Comparison of ENCODE assay signal across 29 cellular contexts in genomic region chr6:52019851-52020250, GRCh38.
"Had no signal": no experiment of that assay in that cellular context is flagged by ENCODE, and none has a peak within 500 bp of the region (broad histone marks: within the 10 kb centered on the region; RNA-seq: fewer than 3 reads in every experiment).

No MANE protein-coding gene starts in this region.

- H3K27ac Mint-ChIP-seq: activated CD4-positive, alpha-beta memory T cell treated with anti-CD3 and anti-CD28 coated beads, Interleukin-2, amount 10 ng/mL, durations not matched to agents 7 days and 5 days; activated CD4-positive, alpha-beta T cell treated with anti-CD3 and anti-CD28 coated beads, Interleukin-2, amount 10 ng/mL, durations not matched to agents 7 days and 5 days; activated naive CD4-positive, alpha-beta T cell treated with anti-CD3 and anti-CD28 coated beads, Interleukin-2, amount 10 ng/mL, durations not matched to agents 7 days and 5 days; activated naive CD4-positive, alpha-beta T cell treated with anti-CD3 and anti-CD28 coated beads, Interleukin-2, amount 50 U/mL, for 72 hours; activated naive CD8-positive, alpha-beta T cell treated with anti-CD3 and anti-CD28 coated beads, Interleukin-2, amount 10 ng/mL, durations not matched to agents 7 days and 5 days; activated T-cell treated with anti-CD3 and anti-CD28 coated beads, Interleukin-2, amount 50 U/mL, for 24 hours; activated T-cell treated with anti-CD3 and anti-CD28 coated beads, Interleukin-2, amount 50 U/mL, for 72 hours; brain; WTC11 had no signal

- H3K9me3 ChIP-seq: ascending aorta, breast epithelium, colonic mucosa, esophagus squamous epithelium, gastroesophageal sphincter had no signal

- H3K4me3 ChIP-seq: ascending aorta, breast epithelium, cardiac muscle cell, colonic mucosa, esophagus squamous epithelium, gastroesophageal sphincter had no signal

- H3K27me3 ChIP-seq: ascending aorta, breast epithelium, cardiac muscle cell, colonic mucosa, esophagus squamous epithelium had no signal

- H3K4me1 ChIP-seq: ascending aorta, breast epithelium, colonic mucosa, esophagus squamous epithelium, gastroesophageal sphincter had no signal

- H3K27ac ChIP-seq: ascending aorta, breast epithelium, cardiac muscle cell, colonic mucosa, epithelial cell of prostate, esophagus squamous epithelium, gastroesophageal sphincter, VCaP had no signal

- DNase-seq: activated CD4-positive, alpha-beta memory T cell treated with anti-CD3 and anti-CD28 coated beads, Interleukin-2, amount 10 ng/mL, durations not matched to agents 7 days and 5 days; activated CD4-positive, alpha-beta T cell treated with anti-CD3 and anti-CD28 coated beads for 1 hour; activated CD4-positive, alpha-beta T cell treated with anti-CD3 and anti-CD28 coated beads for 4 hours; activated CD4-positive, alpha-beta T cell treated with anti-CD3 and anti-CD28 coated beads, Interleukin-2, amount 10 ng/mL, durations not matched to agents 7 days and 5 days; activated CD4-positive, alpha-beta T cell treated with anti-CD3 and anti-CD28 coated beads, Interleukin-2, amount 50 U/mL, for 4 hours; activated CD8-positive, alpha-beta memory T cell treated with anti-CD3 and anti-CD28 coated beads, Interleukin-2, amount 50 U/mL, for 48 hours; activated gamma-delta T cell; activated naive CD4-positive, alpha-beta T cell; activated naive CD4-positive, alpha-beta T cell treated with anti-CD3 and anti-CD28 coated beads, Interleukin-2, amount 10 ng/mL, durations not matched to agents 7 days and 5 days; activated naive CD8-positive, alpha-beta T cell treated with anti-CD3 and anti-CD28 coated beads, Interleukin-2, amount 10 ng/mL, durations not matched to agents 7 days and 5 days; activated T-cell treated with anti-CD3 and anti-CD28 coated beads for 4 hours; activated T-cell treated with anti-CD3 and anti-CD28 coated beads, Interleukin-2, amount 50 U/mL, for 24 hours; activated T-cell treated with anti-CD3 and anti-CD28 coated beads, Interleukin-2, amount 50 U/mL, for 72 hours; central memory CD4-positive, alpha-beta T cell; cerebellar nuclear complex; colonic mucosa; effector CD8-positive, alpha-beta T cell; esophagus squamous epithelium; foreskin melanocyte; T-helper 2 cell had no signal

- H3K36me3 Mint-ChIP-seq: activated naive CD4-positive, alpha-beta T cell treated with anti-CD3 and anti-CD28 coated beads, Interleukin-2, amount 10 ng/mL, durations not matched to agents 7 days and 5 days; activated naive CD4-positive, alpha-beta T cell treated with anti-CD3 and anti-CD28 coated beads, Interleukin-2, amount 50 U/mL, for 72 hours; activated naive CD8-positive, alpha-beta T cell treated with anti-CD3 and anti-CD28 coated beads, Interleukin-2, amount 10 ng/mL, durations not matched to agents 7 days and 5 days; brain; WTC11 had no signal

- H3K4me3 Mint-ChIP-seq: activated CD4-positive, alpha-beta memory T cell treated with anti-CD3 and anti-CD28 coated beads, Interleukin-2, amount 10 ng/mL, durations not matched to agents 7 days and 5 days; activated CD4-positive, alpha-beta T cell treated with anti-CD3 and anti-CD28 coated beads, Interleukin-2, amount 10 ng/mL, durations not matched to agents 7 days and 5 days; activated naive CD4-positive, alpha-beta T cell treated with anti-CD3 and anti-CD28 coated beads, Interleukin-2, amount 10 ng/mL, durations not matched to agents 7 days and 5 days; activated naive CD8-positive, alpha-beta T cell treated with anti-CD3 and anti-CD28 coated beads, Interleukin-2, amount 10 ng/mL, durations not matched to agents 7 days and 5 days; activated T-cell treated with anti-CD3 and anti-CD28 coated beads, Interleukin-2, amount 50 U/mL, for 24 hours; activated T-cell treated with anti-CD3 and anti-CD28 coated beads, Interleukin-2, amount 50 U/mL, for 72 hours; brain; WTC11 had no signal

- H3K4me1 Mint-ChIP-seq: activated CD4-positive, alpha-beta memory T cell treated with anti-CD3 and anti-CD28 coated beads, Interleukin-2, amount 10 ng/mL, durations not matched to agents 7 days and 5 days; activated CD4-positive, alpha-beta T cell treated with anti-CD3 and anti-CD28 coated beads, Interleukin-2, amount 10 ng/mL, durations not matched to agents 7 days and 5 days; activated naive CD4-positive, alpha-beta T cell treated with anti-CD3 and anti-CD28 coated beads, Interleukin-2, amount 10 ng/mL, durations not matched to agents 7 days and 5 days; activated naive CD8-positive, alpha-beta T cell treated with anti-CD3 and anti-CD28 coated beads, Interleukin-2, amount 10 ng/mL, durations not matched to agents 7 days and 5 days had no signal

- ATAC-seq: activated naive CD4-positive, alpha-beta T cell treated with anti-CD3 and anti-CD28 coated beads, Interleukin-2, amount 50 U/mL, for 72 hours; activated T-cell treated with anti-CD3 and anti-CD28 coated beads, Interleukin-2, amount 50 U/mL, for 72 hours; gastroesophageal sphincter; WTC11 had no signal

- H3K9me3 Mint-ChIP-seq: activated CD4-positive, alpha-beta memory T cell treated with anti-CD3 and anti-CD28 coated beads, Interleukin-2, amount 10 ng/mL, durations not matched to agents 7 days and 5 days; activated CD4-positive, alpha-beta T cell treated with anti-CD3 and anti-CD28 coated beads, Interleukin-2, amount 10 ng/mL, durations not matched to agents 7 days and 5 days; activated naive CD4-positive, alpha-beta T cell treated with anti-CD3 and anti-CD28 coated beads, Interleukin-2, amount 10 ng/mL, durations not matched to agents 7 days and 5 days; activated naive CD4-positive, alpha-beta T cell treated with anti-CD3 and anti-CD28 coated beads, Interleukin-2, amount 50 U/mL, for 72 hours; activated naive CD8-positive, alpha-beta T cell treated with anti-CD3 and anti-CD28 coated beads, Interleukin-2, amount 10 ng/mL, durations not matched to agents 7 days and 5 days; activated T-cell treated with anti-CD3 and anti-CD28 coated beads, Interleukin-2, amount 50 U/mL, for 24 hours; activated T-cell treated with anti-CD3 and anti-CD28 coated beads, Interleukin-2, amount 50 U/mL, for 72 hours; brain; WTC11 had no signal

- H3K36me3 ChIP-seq: ascending aorta, breast epithelium, cardiac muscle cell, colonic mucosa, esophagus squamous epithelium, gastroesophageal sphincter had no signal
